ENCODE assay signal across 19 cellular contexts in the genomic region with DNA sequence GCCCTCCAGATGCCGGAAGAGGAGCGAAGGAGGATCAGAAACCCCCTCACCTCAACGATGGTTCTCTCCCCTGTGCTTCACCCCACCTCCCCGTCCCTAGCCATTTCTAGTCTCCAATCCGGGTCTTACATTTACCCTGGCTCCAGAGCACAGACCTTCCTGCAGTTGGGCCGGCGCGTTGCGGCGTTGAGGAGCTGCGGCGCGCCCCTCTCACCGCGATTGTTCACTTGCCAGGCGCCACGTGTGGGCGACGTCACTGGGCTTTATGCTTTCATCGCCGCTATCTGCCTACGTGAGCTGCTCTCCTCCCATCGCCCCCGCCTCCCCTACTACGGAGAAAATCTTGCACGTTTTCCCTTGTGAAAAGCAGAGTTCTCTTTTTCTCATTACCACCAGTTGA. TPM values are rescaled to one million over a fixed set of nuclear protein-coding genes. Genes with fewer than 3 reads are reported as not detected.
DNase-seq lines count a peak whose midpoint lies in the region; ATAC-seq and TF ChIP-seq lines count a peak whose summit lies in the region.
"Had no signal": no experiment of that assay in that cellular context is flagged by ENCODE, and none has a peak within 500 bp of the region (broad histone marks: within the 10 kb centered on the region; RNA-seq: fewer than 3 reads in every experiment).

A gene with protein sequence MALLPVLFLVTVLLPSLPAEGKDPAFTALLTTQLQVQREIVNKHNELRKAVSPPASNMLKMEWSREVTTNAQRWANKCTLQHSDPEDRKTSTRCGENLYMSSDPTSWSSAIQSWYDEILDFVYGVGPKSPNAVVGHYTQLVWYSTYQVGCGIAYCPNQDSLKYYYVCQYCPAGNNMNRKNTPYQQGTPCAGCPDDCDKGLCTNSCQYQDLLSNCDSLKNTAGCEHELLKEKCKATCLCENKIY (minus strand): TSS at position 198 of the 400 bp plus-strand sequence. CDS start 4,347 bp downstream, outside the sequence.

- peak within 1 kb of the TSS; percentile 33; the same call in 1 of the 2 replicates for H3K4me2 ChIP-seq in SK-N-SH

- no peaks in the 10 kb centered on the region for H3K9me3 ChIP-seq in SK-N-SH
- H3K9me3 ChIP-seq in iPS-15b (ENCODE audit: control insufficient read depth, insufficient read depth, low read length), result no peaks in the 10 kb centered on the region
- H3K9me3 ChIP-seq in upper lobe of right lung, result no peaks in the 10 kb centered on the region
- H3K9me3 ChIP-seq: stomach had no signal

- no peaks in the 10 kb centered on the region for H3K9me2 ChIP-seq in SK-N-SH

- H3K9ac ChIP-seq in SK-N-SH (no peak within 1 kb of the TSS), iPS-15b (ENCODE audit: low read depth, low read length) (peak within 1 kb of the TSS; percentile 39)

- POLR2A ChIA-PET in SK-N-SH (lab: Yijun Ruan, JAX), result no interaction called here

- no peaks in the 10 kb centered on the region for H3K79me2 ChIP-seq in SK-N-SH (ENCODE audit: insufficient read depth)

- H3K27ac ChIP-seq in SK-N-SH (ENCODE audit: low read depth in 2 of 2, low read length in 1 of 2) (no peak within 1 kb of the TSS), upper lobe of right lung (no peak within 1 kb of the TSS)
- H3K27ac ChIP-seq: stomach had no signal

- H3F3A ChIP-seq in SK-N-SH (replicated peaks; ENCODE audit: insufficient read depth), result no peaks in the 10 kb centered on the region

- DNase-seq in SK-N-SH (peak; percentile 1), NCI-H526 treated with DMSO at 0.1 percent for 48 hours (lab: John Stamatoyannopoulos, UW) (peak; percentile 26), upper lobe of right lung (no peak), HK-2 (ENCODE audit: unreplicated experiment) (no peak), HT-29 (ENCODE audit: low spot score) (no peak)
- no peak for DNase-seq in stimulated activated CD4-positive, alpha-beta T cell treated with anti-CD3 and anti-CD28 coated beads, Interleukin-4, amount 100 ng/mL, for 24 hours
- DNase-seq: 8988T; activated CD4-positive, alpha-beta T cell treated with anti-CD3 and anti-CD28 coated beads for 48 hours; activated naive CD8-positive, alpha-beta T cell treated with anti-CD3 and anti-CD28 coated beads, Interleukin-2, amount 10 ng/mL, durations not matched to agents 7 days and 5 days; central memory CD4-positive, alpha-beta T cell; immature natural killer cell; midbrain; NCI-H2081 treated with DMSO at 0.1 percent for 48 hours; stomach had no signal

- TF ChIP-seq RAD21 in SK-N-SH (IDR thresholded peaks at IDR 0.05; ENCODE audit: low read length), result no peak

- TF ChIP-seq CTCF in SK-N-SH (IDR thresholded peaks at IDR 0.05) (no peak), upper lobe of right lung (IDR thresholded peaks at IDR 0.05) (no peak)

- H3K27me3 ChIP-seq in SK-N-SH (ENCODE audit: insufficient read depth), result no peaks in the 10 kb centered on the region
- H3K27me3 ChIP-seq in iPS-15b (ENCODE audit: control insufficient read depth, insufficient read depth, low read length), result peaks cover 6% of the 10 kb centered on the region
- H3K27me3 ChIP-seq in upper lobe of right lung, result no peaks in the 10 kb centered on the region
- H3K27me3 ChIP-seq: stomach had no signal

- H4K20me1 ChIP-seq in SK-N-SH (ENCODE audit: insufficient read depth), result no peaks in the 10 kb centered on the region

- H2AFZ ChIP-seq in SK-N-SH (ENCODE audit: low read depth), result no peak within 1 kb of the TSS

- H3K4me3 ChIP-seq in SK-N-SH (ENCODE audit: low read depth in 2 of 2, low read length in 1 of 2) (no peak within 1 kb of the TSS), iPS-15b (ENCODE audit: low read depth, low read length) (peak within 1 kb of the TSS; percentile 30), upper lobe of right lung (no peak within 1 kb of the TSS)
- H3K4me3 ChIP-seq: stomach had no signal

- CTCF ChIA-PET in SK-N-SH (lab: Yijun Ruan, JAX), result no interaction called here

- no peak for ATAC-seq in SK-N-SH treated with all-trans-retinoic acid at 6 μM for 48 hours
- ATAC-seq in upper lobe of right lung, result peak; percentile 25

- H3K4me1 ChIP-seq in SK-N-SH (ENCODE audit: control insufficient read depth in 1 of 2, insufficient read depth in 2 of 2, low read depth in 1 of 2, low read length in 1 of 2) (no peaks in the 10 kb centered on the region), iPS-15b (ENCODE audit: control insufficient read depth, insufficient read depth, low read length) (no peaks in the 10 kb centered on the region), upper lobe of right lung (no peaks in the 10 kb centered on the region)
- H3K4me1 ChIP-seq: stomach had no signal

- WGBS in SK-N-SH (ENCODE audit: low lambda C conversion rate), result 12% methylated on average over 21 of the region's 26 CpGs

- TF ChIP-seq EP300 in SK-N-SH (IDR thresholded peaks at IDR 0.05; ENCODE audit: borderline replicate concordance in 1 of 2, low read depth in 1 of 2, low read length in 1 of 2), result no peak

- intact Hi-C loops in upper lobe of right lung (cut with DNase I), result no loop called here

- H3K36me3 ChIP-seq in SK-N-SH (replicated peaks in 1 of 2; ENCODE audit: control insufficient read depth in 1 of 2, insufficient read depth in 2 of 2, low read length in 1 of 2) (no peaks in the 10 kb centered on the region), iPS-15b (ENCODE audit: control insufficient read depth, insufficient read depth, low read length) (no peaks in the 10 kb centered on the region), upper lobe of right lung (no peaks in the 10 kb centered on the region)
- H3K36me3 ChIP-seq: stomach had no signal

TF ChIP-seq in SK-N-SH, 30 proteins besides CTCF, POLR2A, EP300 and RAD21 (continues in another document):
- TF ChIP-seq FOXJ3 (CRISPR knock-in tag; IDR thresholded peaks at IDR 0.05) (no peak), ELF1 (IDR thresholded peaks at IDR 0.05) (no peak), ZBTB33 (IDR thresholded peaks at IDR 0.05; ENCODE audit: borderline replicate concordance, low read depth) (no peak), IRF3 (IDR thresholded peaks at IDR 0.05; ENCODE audit: low read depth, low read length) (no peak)

TF ChIP-seq in SK-N-SH treated with all-trans-retinoic acid at 6 μM for 48 hours, 23 proteins besides CTCF, POLR2A, EP300 and RAD21 (continues in another document):
- TF ChIP-seq ZFP3 (CRISPR knock-in tag; IDR thresholded peaks at IDR 0.05) (no peak), ZNF70 (CRISPR knock-in tag; IDR thresholded peaks at IDR 0.05) (no peak), PPARA (CRISPR knock-in tag; IDR thresholded peaks at IDR 0.05; ENCODE audit: borderline replicate concordance) (no peak), SNAI2 (CRISPR knock-in tag; IDR thresholded peaks at IDR 0.05) (no peak), GLIS3 (CRISPR knock-in tag; IDR thresholded peaks at IDR 0.05) (no peak), TSHZ2 (CRISPR knock-in tag; IDR thresholded peaks at IDR 0.05) (no peak), CREB5 (CRISPR knock-in tag; IDR thresholded peaks at IDR 0.05; ENCODE audit: low read depth) (no peak), ZFP30 (CRISPR knock-in tag; IDR thresholded peaks at IDR 0.05) (no peak), RARB (CRISPR knock-in tag; IDR thresholded peaks at IDR 0.05) (no peak)

RNA-seq across cellular contexts. Expression of the gene that starts here (rescaled TPM):
- not detected in 2 replicates for polyA plus RNA-seq in SK-N-SH (2012; rRNA removed)
- polyA plus RNA-seq in SK-N-SH (2012; cell fraction: cytosol; rRNA removed), result not detected in 2 replicates
- not detected in 2 replicates for polyA plus RNA-seq in SK-N-SH (2012; cell fraction: nucleus; rRNA removed)
- not detected for total RNA-seq in upper lobe of right lung
- not detected in 2 replicates for total RNA-seq in HT-29 (2014; rRNA removed; shearing (Covaris generic))
- total RNA-seq: activated naive CD8-positive, alpha-beta T cell treated with anti-CD3 and anti-CD28 coated beads, Interleukin-2, amount 10 ng/mL, durations not matched to agents 7 days and 5 days; LHCN-M2; osteocyte had no signal
- polyA plus RNA-seq: CD14-positive monocyte, immature natural killer cell had no signal

Comparison
In these comparisons a context has a peak if more than half of its experiments do, and no peak if none do; other contexts are left out.
1. Peak in DNase-seq and H3K4me2 ChIP-seq in SK-N-SH; RNA of the gene not detected or under 1 TPM.
2. Peak in ATAC-seq in upper lobe of right lung; RNA of the gene not detected or under 1 TPM.